ENCODE assay signal across 24 cellular contexts in the genomic region with DNA sequence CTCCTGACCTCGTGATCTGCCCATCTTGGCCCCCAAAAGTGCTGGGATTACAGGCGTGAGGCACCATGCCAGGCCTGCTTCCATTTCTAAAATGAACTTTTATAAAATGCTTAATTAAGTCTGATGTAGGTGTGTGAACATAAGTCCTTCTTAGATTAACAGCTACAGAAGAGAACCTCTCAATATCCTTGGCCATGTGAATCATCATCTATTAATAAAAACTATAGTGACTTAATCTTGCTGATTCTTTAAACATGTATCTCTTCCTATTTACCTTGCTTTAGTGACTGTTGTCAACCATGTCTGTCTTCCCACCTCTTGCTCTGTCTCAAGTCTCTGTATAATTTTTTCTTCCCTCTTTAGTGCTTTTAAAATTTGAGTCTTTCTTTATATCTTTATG.
"Had no signal": no experiment of that assay in that cellular context is flagged by ENCODE, and none has a peak within 500 bp of the region (broad histone marks: within the 10 kb centered on the region; RNA-seq: fewer than 3 reads in every experiment).

No MANE protein-coding gene starts in this region.

- H3K27ac Mint-ChIP-seq: dendritic cell treated with granulocyte-macrophage colony-stimulating factor and Interleukin-4, amounts not matched to agents 40 ng/mL and 50 ng/mL, for 4 days; effector memory CD8-positive, alpha-beta T cell; endodermal cell; immature natural killer cell; mesothelial cell of epicardium; naive B cell had no signal

- H3K27ac ChIP-seq: colonic mucosa, esophagus squamous epithelium, gastroesophageal sphincter, heart left ventricle, hepatocyte, left lung, lower lobe of right lung had no signal

- H3K4me3 Mint-ChIP-seq: dendritic cell treated with granulocyte-macrophage colony-stimulating factor and Interleukin-4, amounts not matched to agents 40 ng/mL and 50 ng/mL, for 4 days; effector memory CD8-positive, alpha-beta T cell; endodermal cell; immature natural killer cell; mesothelial cell of epicardium; naive B cell had no signal

- H3K9me3 ChIP-seq: colonic mucosa, esophagus squamous epithelium, gastroesophageal sphincter, heart left ventricle, left lung, lower lobe of right lung, mucosa of descending colon had no signal

- ATAC-seq: effector memory CD8-positive, alpha-beta T cell; esophagus mucosa; gastroesophageal sphincter; heart left ventricle; left cardiac atrium; left lung; left ventricle myocardium superior; lower lobe of right lung; mucosa of descending colon had no signal

- H3K9me3 Mint-ChIP-seq: effector memory CD8-positive, alpha-beta T cell; endodermal cell; immature natural killer cell had no signal

- H3K27me3 ChIP-seq: colonic mucosa, esophagus squamous epithelium, gastroesophageal sphincter, heart left ventricle, hepatocyte, left lung had no signal

- H3K4me1 ChIP-seq: colonic mucosa had no signal

- H3K4me2 ChIP-seq: hepatocyte had no signal

- H3K36me3 ChIP-seq: colonic mucosa, esophagus squamous epithelium, gastroesophageal sphincter had no signal

- H3K4me3 ChIP-seq: colonic mucosa, esophagus squamous epithelium, gastroesophageal sphincter, heart left ventricle, hepatocyte, left lung, lower lobe of right lung, mucosa of descending colon had no signal

- DNase-seq: colonic mucosa; cortex of kidney; effector CD8-positive, alpha-beta T cell; effector memory CD8-positive, alpha-beta T cell; erythroblast; esophagus squamous epithelium; foreskin fibroblast; foreskin melanocyte; heart left ventricle; hypothalamus; immature natural killer cell; left cardiac atrium; left lung; left ventricle myocardium superior; lower lobe of right lung; mesenchymal stem cell; mucosa of descending colon; naive B cell had no signal

- H3K27me3 Mint-ChIP-seq: dendritic cell treated with granulocyte-macrophage colony-stimulating factor and Interleukin-4, amounts not matched to agents 40 ng/mL and 50 ng/mL, for 4 days; effector memory CD8-positive, alpha-beta T cell; naive B cell had no signal
